8 cellular contexts compared by ENCODE assay signal in the genomic region with DNA sequence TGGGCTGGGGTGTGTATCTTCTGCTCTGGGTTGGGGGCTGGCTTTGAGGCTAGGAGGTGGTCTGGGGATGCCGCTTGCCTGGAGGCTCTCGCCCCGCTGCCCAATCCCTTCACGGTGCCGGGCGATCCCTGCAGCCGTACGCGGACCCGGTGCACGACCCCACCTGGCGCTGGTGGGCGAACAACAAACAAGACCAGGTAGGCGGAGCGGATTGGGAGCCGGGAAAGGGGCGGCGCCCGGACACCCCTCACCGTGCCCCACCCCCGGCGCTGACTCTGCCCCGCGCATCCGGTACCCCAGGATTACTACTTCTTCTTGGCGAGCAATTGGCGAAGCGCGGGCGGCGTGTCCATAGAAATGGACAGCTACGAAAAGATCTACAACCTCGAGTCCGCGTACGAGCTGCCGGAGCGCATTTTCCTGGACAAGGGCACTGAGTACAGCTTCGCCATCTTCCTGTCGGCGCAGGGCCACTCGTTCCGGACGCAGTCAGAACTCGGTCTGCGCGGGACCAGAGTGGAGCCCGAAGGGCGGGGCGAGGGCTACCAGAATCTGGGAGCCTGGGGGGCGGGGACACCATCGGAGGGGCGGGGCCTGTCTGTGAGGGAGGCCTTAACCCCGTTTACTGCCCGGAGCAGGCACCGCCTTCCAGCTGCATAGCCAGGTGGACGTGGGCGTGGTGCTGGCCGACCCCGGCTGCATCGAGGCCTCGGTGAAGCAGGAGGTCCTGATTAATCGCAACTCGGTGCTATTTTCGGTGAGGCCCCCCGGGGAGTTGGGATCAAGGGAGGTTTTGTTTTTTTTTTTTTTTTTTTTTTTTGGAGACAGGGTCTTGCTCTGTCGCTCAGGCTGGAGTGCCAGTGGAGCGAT. TPM values are rescaled to one million over a fixed set of nuclear protein-coding genes. Genes with fewer than 3 reads are reported as not detected.
A peak's percentile ranks its signal among the peaks of the same experiment; 100 is the strongest.
DNase-seq lines count a peak whose midpoint lies in the region; ATAC-seq and TF ChIP-seq lines count a peak whose summit lies in the region.

No MANE protein-coding gene starts in this region.

- peaks cover 9% of the 10 kb centered on the region for H3K4me1 Mint-ChIP-seq in activated naive CD8-positive, alpha-beta T cell treated with anti-CD3 and anti-CD28 coated beads for 36 hours

- WGBS in aorta, 2 donors = 1% methylated on average over 68 of the region's 68 CpGs

- H3K36me3 Mint-ChIP-seq in activated naive CD8-positive, alpha-beta T cell treated with anti-CD3 and anti-CD28 coated beads for 36 hours = no peaks in the 10 kb centered on the region

- H3K27ac ChIP-seq in left ventricle myocardium inferior (replicated peaks) (peak overlapping the region; percentile 75), aorta (ENCODE audit: low read depth in 1 of 2, low read length in 2 of 2) (no peak overlapping the region)

- no peaks in the 10 kb centered on the region for H3K9me3 Mint-ChIP-seq in activated naive CD8-positive, alpha-beta T cell treated with anti-CD3 and anti-CD28 coated beads for 36 hours

- H3K36me3 ChIP-seq in left ventricle myocardium inferior = no peaks in the 10 kb centered on the region
- no peaks in the 10 kb centered on the region for H3K36me3 ChIP-seq in aorta (ENCODE audit: control insufficient read depth in 1 of 2, insufficient read depth in 2 of 2, low read length in 1 of 2)

- H3K27me3 Mint-ChIP-seq in activated naive CD8-positive, alpha-beta T cell treated with anti-CD3 and anti-CD28 coated beads for 36 hours = peaks cover 32% of the 10 kb centered on the region

- TF ChIP-seq CTCF in GM12875 (IDR thresholded peaks at IDR 0.05; ENCODE audit: borderline replicate concordance, insufficient read depth, low read depth, low read length) (no peak), left ventricle myocardium inferior (IDR thresholded peaks at IDR 0.05; ENCODE audit: borderline replicate concordance) (no peak)

- H3K4me1 ChIP-seq in left ventricle myocardium inferior = peaks cover 20% of the 10 kb centered on the region
- no peaks in the 10 kb centered on the region for H3K4me1 ChIP-seq in aorta (ENCODE audit: control insufficient read depth in 1 of 2, insufficient read depth in 2 of 2, low read length in 2 of 2)

- peak overlapping the region; percentile 80 for H3K4me3 Mint-ChIP-seq in activated naive CD8-positive, alpha-beta T cell treated with anti-CD3 and anti-CD28 coated beads for 36 hours

- peak overlapping the region; percentile 46 for H3K4me3 ChIP-seq in GM12875 (ENCODE audit: low read depth, low read length)
- peak overlapping the region; percentile 86 for H3K4me3 ChIP-seq in left ventricle myocardium inferior
- H3K4me3 ChIP-seq in aorta (ENCODE audit: low read length in 2 of 2) = peak overlapping the region; percentile 16 to 28

- intact Hi-C loops in left ventricle myocardium inferior (cut with micrococcal nuclease) = no loop called here
- intact Hi-C loops in aorta (cut with DNase I) = no loop called here

- no peaks in the 10 kb centered on the region for H3K9me3 ChIP-seq in left ventricle myocardium inferior (replicated peaks)
- H3K9me3 ChIP-seq in aorta (ENCODE audit: control insufficient read depth, low read length) = no peaks in the 10 kb centered on the region

- ATAC-seq in SK-N-SH treated with all-trans-retinoic acid at 6 μM for 48 hours = peak; percentile 71
- ATAC-seq in aorta (ENCODE audit: low FRiP score) = peak; percentile 66
- no peak for ATAC-seq in HG02870 (IDR thresholded peaks at IDR 0.05; ENCODE audit: unreplicated experiment)

- peak; percentile 63 to 64 for DNase-seq in Kasumi-1 (lab: John Stamatoyannopoulos, UW)
- DNase-seq in activated naive CD8-positive, alpha-beta T cell treated with anti-CD3 and anti-CD28 coated beads for 36 hours = peak; percentile 81
- DNase-seq in left ventricle myocardium inferior = peak; percentile 85
- peak; percentile 82 for DNase-seq in retina
- DNase-seq in aorta = peak; percentile 92 to 94

- H3K27ac Mint-ChIP-seq in activated naive CD8-positive, alpha-beta T cell treated with anti-CD3 and anti-CD28 coated beads for 36 hours = peak overlapping the region; percentile 58

- H3K27me3 ChIP-seq in left ventricle myocardium inferior (ENCODE audit: low read depth) (peaks cover 36% of the 10 kb centered on the region), aorta (ENCODE audit: control insufficient read depth in 1 of 2, insufficient read depth in 2 of 2, low read length in 1 of 2) (no peaks in the 10 kb centered on the region)

TF ChIP-seq in SK-N-SH treated with all-trans-retinoic acid at 6 μM for 48 hours, 23 proteins besides CTCF, POLR2A, EP300 and RAD21:
- no peak for TF ChIP-seq PPARA (CRISPR knock-in tag; IDR thresholded peaks at IDR 0.05; ENCODE audit: borderline replicate concordance)
- TF ChIP-seq ZNF8 (CRISPR knock-in tag; IDR thresholded peaks at IDR 0.05) = no peak
- peak; percentile 36; the same call in 1 of the 2 replicates for TF ChIP-seq ZNF70 (CRISPR knock-in tag; IDR thresholded peaks at IDR 0.05)
- no peak for TF ChIP-seq TCF4 (CRISPR knock-in tag; IDR thresholded peaks at IDR 0.05; ENCODE audit: borderline replicate concordance)
- TF ChIP-seq, protein P1, sequence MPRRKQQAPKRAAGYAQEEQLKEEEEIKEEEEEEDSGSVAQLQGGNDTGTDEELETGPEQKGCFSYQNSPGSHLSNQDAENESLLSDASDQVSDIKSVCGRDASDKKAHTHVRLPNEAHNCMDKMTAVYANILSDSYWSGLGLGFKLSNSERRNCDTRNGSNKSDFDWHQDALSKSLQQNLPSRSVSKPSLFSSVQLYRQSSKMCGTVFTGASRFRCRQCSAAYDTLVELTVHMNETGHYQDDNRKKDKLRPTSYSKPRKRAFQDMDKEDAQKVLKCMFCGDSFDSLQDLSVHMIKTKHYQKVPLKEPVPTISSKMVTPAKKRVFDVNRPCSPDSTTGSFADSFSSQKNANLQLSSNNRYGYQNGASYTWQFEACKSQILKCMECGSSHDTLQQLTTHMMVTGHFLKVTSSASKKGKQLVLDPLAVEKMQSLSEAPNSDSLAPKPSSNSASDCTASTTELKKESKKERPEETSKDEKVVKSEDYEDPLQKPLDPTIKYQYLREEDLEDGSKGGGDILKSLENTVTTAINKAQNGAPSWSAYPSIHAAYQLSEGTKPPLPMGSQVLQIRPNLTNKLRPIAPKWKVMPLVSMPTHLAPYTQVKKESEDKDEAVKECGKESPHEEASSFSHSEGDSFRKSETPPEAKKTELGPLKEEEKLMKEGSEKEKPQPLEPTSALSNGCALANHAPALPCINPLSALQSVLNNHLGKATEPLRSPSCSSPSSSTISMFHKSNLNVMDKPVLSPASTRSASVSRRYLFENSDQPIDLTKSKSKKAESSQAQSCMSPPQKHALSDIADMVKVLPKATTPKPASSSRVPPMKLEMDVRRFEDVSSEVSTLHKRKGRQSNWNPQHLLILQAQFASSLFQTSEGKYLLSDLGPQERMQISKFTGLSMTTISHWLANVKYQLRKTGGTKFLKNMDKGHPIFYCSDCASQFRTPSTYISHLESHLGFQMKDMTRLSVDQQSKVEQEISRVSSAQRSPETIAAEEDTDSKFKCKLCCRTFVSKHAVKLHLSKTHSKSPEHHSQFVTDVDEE (CRISPR knock-in tag; IDR thresholded peaks at IDR 0.05) = no peak
- 0 out of 2 replicates have a peak, but pooled peaks have one; percentile 31 for TF ChIP-seq ESRRG (CRISPR knock-in tag; IDR thresholded peaks at IDR 0.05)
- TF ChIP-seq CSDC2 (CRISPR knock-in tag; IDR thresholded peaks at IDR 0.05) = no peak
- TF ChIP-seq GLIS3 (CRISPR knock-in tag; IDR thresholded peaks at IDR 0.05) = no peak

RNA-seq across cellular contexts. Expression of a gene that starts 12.1 kb away (rescaled TPM):
- 100 to 1,000 TPM; 193 to 199 TPM for total RNA-seq in activated naive CD8-positive, alpha-beta T cell treated with anti-CD3 and anti-CD28 coated beads for 36 hours
- total RNA-seq in left ventricle myocardium inferior (349 TPM), aorta (100 to 1,000 TPM in 1 of 2 donors, 10 to 100 TPM in 1; 92.4 to 119 TPM)
- 100 to 1,000 TPM in 1 of 2 donors, 10 to 100 TPM in 1; 95.5 to 108 TPM for polyA plus RNA-seq in aorta

RNA-seq across cellular contexts. Expression of a gene that starts 25.5 kb away (rescaled TPM):
- total RNA-seq in activated naive CD8-positive, alpha-beta T cell treated with anti-CD3 and anti-CD28 coated beads for 36 hours = under 1 TPM in 1 of 2 experiments, not detected in 1; 0.14 TPM
- total RNA-seq in left ventricle myocardium inferior = not detected
- total RNA-seq in aorta = 1 to 10 TPM; 3.3 to 4.7 TPM
- polyA plus RNA-seq in aorta = 1 to 10 TPM in 1 of 2 donors, under 1 TPM in 1; 0.50 to 6.9 TPM

RNA-seq across cellular contexts. Expression of a gene that starts 26.2 kb away (rescaled TPM):
- total RNA-seq in activated naive CD8-positive, alpha-beta T cell treated with anti-CD3 and anti-CD28 coated beads for 36 hours = under 1 TPM; 0.45 to 0.74 TPM
- total RNA-seq in left ventricle myocardium inferior = 0.71 TPM
- total RNA-seq in aorta = 10 to 100 TPM; 19.6 to 26.1 TPM
- polyA plus RNA-seq in aorta = 10 to 100 TPM in 1 of 2 donors, 1 to 10 TPM in 1; 1.9 to 11.3 TPM

RNA-seq across cellular contexts. Expression of a gene that starts 26.7 kb away (rescaled TPM):
- total RNA-seq in activated naive CD8-positive, alpha-beta T cell treated with anti-CD3 and anti-CD28 coated beads for 36 hours = 1 to 10 TPM; 1.9 to 2.1 TPM
- total RNA-seq in left ventricle myocardium inferior (1.4 TPM), aorta (10 to 100 TPM in 1 of 2 donors, 1 to 10 TPM in 1; 6.9 to 10.7 TPM)
- 1 to 10 TPM; 1.1 to 2.6 TPM for polyA plus RNA-seq in aorta

RNA-seq across cellular contexts. Expression of a gene that starts 40.6 kb away (rescaled TPM):
- total RNA-seq in activated naive CD8-positive, alpha-beta T cell treated with anti-CD3 and anti-CD28 coated beads for 36 hours = 1 to 10 TPM; 8.1 to 9.3 TPM
- 11.5 TPM for total RNA-seq in left ventricle myocardium inferior
- 10 to 100 TPM; 14.5 to 19.6 TPM for total RNA-seq in aorta
- 10 to 100 TPM; 10.3 to 32.0 TPM for polyA plus RNA-seq in aorta

Comparison
In these comparisons a context has a peak if more than half of its experiments do, and no peak if none do; other contexts are left out.
1. H3K4me3 ChIP-seq: peak in every context shown above with its lines; median percentile 86 in left ventricle myocardium inferior; 46 in GM12875; 22 in aorta.
2. RNA of a gene that starts 26.2 kb away (total RNA-seq): 19.6 to 26.1 TPM in aorta; 0.45 to 0.74 TPM in activated naive CD8-positive, alpha-beta T cell treated with anti-CD3 and anti-CD28 coated beads for 36 hours and 0.71 TPM in left ventricle myocardium inferior (single experiment); every median in the first group is over 10 times any median in the second.
3. Peak in every context shown above with its lines, with median percentiles within 50 percentile points of each other: DNase-seq.